ENCODE assay signal across 19 cellular contexts in genomic region chr2:1824202-1824905, GRCh38.
DNase-seq lines count a peak whose midpoint lies in the region; ATAC-seq, FAIRE-seq and TF ChIP-seq lines count a peak whose summit lies in the region.
"Had no signal": no experiment of that assay in that cellular context is flagged by ENCODE, and none has a peak within 500 bp of the region (broad histone marks: within the 10 kb centered on the region; RNA-seq: fewer than 3 reads in every experiment).

No MANE protein-coding gene starts in this region.

- H2AFZ ChIP-seq in H9 (ENCODE audit: low read length): no peak overlapping the region
- H2AFZ ChIP-seq in H1 (ENCODE audit: low read length): no peak overlapping the region

- peaks cover 2% of the 10 kb centered on the region for H3K27me3 Mint-ChIP-seq in H9 (ENCODE audit: low read depth)

- H3K4ac ChIP-seq in H9 (ENCODE audit: low read depth, low read length) (no peak overlapping the region), H1 (replicated peaks; ENCODE audit: insufficient read length, low read depth, low read length) (no peak overlapping the region)

- H3K56ac ChIP-seq in H9 (ENCODE audit: insufficient read length, low read depth, low read length): no peak overlapping the region
- no peak overlapping the region for H3K56ac ChIP-seq in H1 (replicated peaks; ENCODE audit: insufficient read length, low read depth, low read length)

- POLR2A ChIA-PET in H1 (lab: Charles Lee; ENCODE audit: partially characterized antibody): no interaction called here

- no peak for ATAC-seq in GM18511 (IDR thresholded peaks at IDR 0.05; ENCODE audit: unreplicated experiment)
- ATAC-seq: activated T-cell treated with anti-CD3 and anti-CD28 coated beads, Interleukin-2, amount 50 U/mL, for 4 hours; K562; Panc1 had no signal

- H3K79me1 ChIP-seq in H9 (ENCODE audit: insufficient read depth, low read depth, low read length, poor library complexity, severe bottlenecking) (no peaks in the 10 kb centered on the region), H1 (ENCODE audit: low read depth, low read length) (no peaks in the 10 kb centered on the region)

- H4K91ac ChIP-seq in H9 (ENCODE audit: insufficient read length, low read depth, low read length) (no peak overlapping the region), H1 (replicated peaks; ENCODE audit: insufficient read length, low read length) (peak overlapping the region; percentile 26)

- H2BK12ac ChIP-seq in H9 (ENCODE audit: insufficient read length, low read depth, low read length) (no peak overlapping the region), H1 (ENCODE audit: low read depth, low read length) (0 out of 2 replicates have a peak overlapping the region, but pooled peaks have one; percentile 33)

- H3K9ac ChIP-seq in H9 (ENCODE audit: extremely low read depth, insufficient read length, low read length) (no peak overlapping the region), H1 (replicated peaks in 1 of 4; ENCODE audit: extremely low read depth in 1 of 4, low read depth in 3 of 4, low read length in 3 of 4) (no peak overlapping the region), subcutaneous abdominal adipose tissue (ENCODE audit: low read length in 5 of 5) (no peak overlapping the region)

- H4K20me1 ChIP-seq in H9 (ENCODE audit: control insufficient read depth, insufficient read depth, insufficient read length) (no peaks in the 10 kb centered on the region), H1 (replicated peaks in 1 of 2; ENCODE audit: control insufficient read depth in 1 of 2, insufficient read depth in 2 of 2, low read length in 2 of 2) (no peaks in the 10 kb centered on the region)

- H3K79me2 ChIP-seq in H9 (ENCODE audit: insufficient read depth, low read length) (no peaks in the 10 kb centered on the region), H1 (ENCODE audit: control insufficient read depth in 1 of 2, insufficient read depth in 2 of 2, low read length in 2 of 2) (no peaks in the 10 kb centered on the region)

- H3K4me3 ChIP-seq in H1 (ENCODE audit: extremely low read depth in 1 of 4, insufficient read depth in 2 of 4, low read depth in 3 of 4, low read length in 4 of 4) (no peak overlapping the region), subcutaneous abdominal adipose tissue (ENCODE audit: low read depth in 1 of 5, low read length in 5 of 5) (no peak overlapping the region), MG63 (no peak overlapping the region)
- H3K4me3 ChIP-seq: adrenal gland, esophagus squamous epithelium, HAP-1, K562, prostate gland had no signal

- no peak overlapping the region for H3K14ac ChIP-seq in H9 (ENCODE audit: insufficient read depth, low read length)
- H3K14ac ChIP-seq in H1 (ENCODE audit: insufficient read length): no peak overlapping the region

- H3K9me3 ChIP-seq in H9 (ENCODE audit: control insufficient read depth, low read depth, low read length): no peaks in the 10 kb centered on the region
- no peaks in the 10 kb centered on the region for H3K9me3 ChIP-seq in H1 (ENCODE audit: insufficient read depth in 2 of 2, low read depth in 1 of 2, low read length in 1 of 2)
- no peaks in the 10 kb centered on the region for H3K9me3 ChIP-seq in subcutaneous abdominal adipose tissue (ENCODE audit: control insufficient read depth in 5 of 5, low read length in 5 of 5)
- H3K9me3 ChIP-seq in MG63: no peaks in the 10 kb centered on the region
- H3K9me3 ChIP-seq: adrenal gland, esophagus squamous epithelium, HAP-1, prostate gland had no signal

- peak overlapping the region; percentile 9; the same call in 1 of the 2 replicates for H2BK15ac ChIP-seq in H9 (ENCODE audit: low read depth, low read length)
- no peak overlapping the region for H2BK15ac ChIP-seq in H1 (ENCODE audit: low read length)

- peaks cover 4 to 25% of the 10 kb centered on the region in 2 experiments for H3K4me1 Mint-ChIP-seq in H9

- DNase-seq in H9 (no peak), H1 (ENCODE audit: low read depth in 1 of 2, low spot score in 2 of 2) (no peak), middle frontal gyrus (ENCODE audit: extremely low spot score, low spot score) (peak; percentile 31), MG63 (no peak), EL (no peak), COLO829 (ENCODE audit: low spot score) (no peak)
- DNase-seq: activated CD4-positive, alpha-beta T cell treated with anti-CD3 and anti-CD28 coated beads for 48 hours; activated T-cell treated with anti-CD3 and anti-CD28 coated beads, Interleukin-2, amount 50 U/mL, for 4 hours; adrenal gland; esophagus squamous epithelium; NCI-H1436 treated with DMSO at 0.1 percent for 48 hours; NCI-H510A treated with DMSO at 0.1 percent for 48 hours; stimulated activated CD4-positive, alpha-beta T cell treated with anti-CD3 and anti-CD28 coated beads, Interleukin-4, amount 100 ng/mL, for 1 hour had no signal

- H4K8ac ChIP-seq in H9 (replicated peaks; ENCODE audit: insufficient read length, low read depth, low read length): no peak overlapping the region
- H4K8ac ChIP-seq in H1 (ENCODE audit: extremely low read depth, insufficient read depth, low read length): no peak overlapping the region

- H2BK20ac ChIP-seq in H9 (ENCODE audit: low read depth, low read length, poor library complexity, severe bottlenecking) (no peak overlapping the region), H1 (ENCODE audit: low read length) (no peak overlapping the region)

- H3K4me1 ChIP-seq in H9 (ENCODE audit: insufficient read depth, low read length): no peaks in the 10 kb centered on the region; the same call in 1 of the 2 replicates
- peaks cover 0 to 9% (median 6%) of the 10 kb centered on the region in 4 experiments; a peak in 5 of 7 replicates for H3K4me1 ChIP-seq in H1 (replicated peaks in 1 of 4; ENCODE audit: control insufficient read depth in 3 of 4, insufficient read depth in 4 of 4, low read length in 3 of 4)
- peaks cover 0 to 39% (median 21%) of the 10 kb centered on the region in 5 donors for H3K4me1 ChIP-seq in subcutaneous abdominal adipose tissue (ENCODE audit: control insufficient read depth in 5 of 5, insufficient read depth in 5 of 5, low read length in 5 of 5)
- H3K4me1 ChIP-seq: adrenal gland, HAP-1, prostate gland had no signal

- H2BK120ac ChIP-seq in H9 (ENCODE audit: low read depth, low read length, poor library complexity, severe bottlenecking): no peak overlapping the region
- H2BK120ac ChIP-seq in H1 (replicated peaks; ENCODE audit: low read depth, low read length): no peak overlapping the region

- no peaks in the 10 kb centered on the region for H3K27me3 ChIP-seq in H9 (ENCODE audit: insufficient read depth, low read length)
- H3K27me3 ChIP-seq in H1 (replicated peaks in 1 of 4; ENCODE audit: control insufficient read depth in 3 of 4, extremely low read depth in 1 of 4, insufficient read depth in 3 of 4, low read length in 3 of 4): no peaks in the 10 kb centered on the region
- H3K27me3 ChIP-seq in subcutaneous abdominal adipose tissue (ENCODE audit: control insufficient read depth in 5 of 5, insufficient read depth in 4 of 5, low read length in 5 of 5): peaks cover 0 to 7% (median 0%) of the 10 kb centered on the region in 5 donors
- no peaks in the 10 kb centered on the region for H3K27me3 ChIP-seq in MG63
- H3K27me3 ChIP-seq: adrenal gland had no signal

- H3T11ph ChIP-seq in H9 (ENCODE audit: low read length): no peak overlapping the region

- no peak overlapping the region for H3K4me2 ChIP-seq in H9 (ENCODE audit: insufficient read depth, insufficient read length, low read length)
- H3K4me2 ChIP-seq in H1 (ENCODE audit: insufficient read depth in 1 of 2, low read depth in 2 of 2, low read length in 2 of 2): no peak overlapping the region

- H3K9me3 Mint-ChIP-seq in H9: no peaks in the 10 kb centered on the region
- H3K9me3 Mint-ChIP-seq: activated T-cell treated with anti-CD3 and anti-CD28 coated beads, Interleukin-2, amount 50 U/mL, for 4 hours had no signal

- CTCF ChIA-PET in H1 (lab: Charles Lee; ENCODE audit: partially characterized antibody): interaction anchor here (0.7 to 5.9 kb wide), 17 partner anchors 9 to 807 kb away, joined by 3 to 34 read pairs (median 5); no protein-coding TSS in a partner anchor

- H2AK5ac ChIP-seq in H9 (ENCODE audit: insufficient read length, low read length) (no peak overlapping the region), H1 (ENCODE audit: low read depth, low read length) (no peak overlapping the region)

- TF ChIP-seq CTCF in H9 (conservative IDR thresholded peaks at IDR 0.05) (no peak), H1 (IDR thresholded peaks at IDR 0.05; ENCODE audit: control extremely low read depth in 1 of 3, insufficient read depth in 1 of 3, low read depth in 1 of 3, low read length in 3 of 3) (no peak)

- no peak for TF ChIP-seq POLR2A in H1 (IDR thresholded peaks at IDR 0.05; ENCODE audit: control extremely low read depth in 1 of 2, low read depth in 2 of 2, low read length in 2 of 2)

- no peak overlapping the region for H4K5ac ChIP-seq in H9 (ENCODE audit: insufficient read length, low read depth, low read length)
- H4K5ac ChIP-seq in H1 (ENCODE audit: insufficient read length, low read depth, low read length): no peak overlapping the region

- H3K36me3 Mint-ChIP-seq in H9 (ENCODE audit: insufficient read depth in 1 of 3, low read depth in 3 of 3): peaks cover 0 to 2% (median 0%) of the 10 kb centered on the region in 3 experiments; a peak in 1 of 7 replicates

- H3K27ac ChIP-seq in H9 (ENCODE audit: insufficient read length, low read depth, low read length) (no peak overlapping the region), H1 (ENCODE audit: low read depth, low read length) (no peak overlapping the region), subcutaneous abdominal adipose tissue (ENCODE audit: low read depth, low read length) (peak overlapping the region; percentile 9)
- H3K27ac ChIP-seq: adrenal gland had no signal

- H3K27ac Mint-ChIP-seq in H9: peak overlapping the region in 2 of 3 experiments; percentile 39 to 52; a peak in 2 of 7 replicates

- no peak overlapping the region for H3K4me3 Mint-ChIP-seq in H9
- H3K4me3 Mint-ChIP-seq: activated T-cell treated with anti-CD3 and anti-CD28 coated beads, Interleukin-2, amount 50 U/mL, for 4 hours had no signal

- H3K23ac ChIP-seq in H9 (ENCODE audit: insufficient read length, low read depth, low read length) (no peak overlapping the region), H1 (ENCODE audit: insufficient read length) (no peak overlapping the region)

- no peak overlapping the region for H2BK5ac ChIP-seq in H9 (ENCODE audit: insufficient read length, low read length)
- H2BK5ac ChIP-seq in H1 (ENCODE audit: low read depth, low read length): no peak overlapping the region

- no peak for TF ChIP-seq EP300 in H1 (IDR thresholded peaks at IDR 0.05; ENCODE audit: borderline replicate concordance in 1 of 2, low read depth in 2 of 2, low read length in 2 of 2)

- no peak for FAIRE-seq in H1 (lab: Jason Lieb, UNC)
- FAIRE-seq: K562 had no signal

- H3K18ac ChIP-seq in H9 (ENCODE audit: insufficient read length, low read depth, low read length): no peak overlapping the region
- no peak overlapping the region for H3K18ac ChIP-seq in H1 (ENCODE audit: extremely low read depth, low read length)

- WGBS in H9 (ENCODE audit: extremely low coverage, insufficient read length, low lambda C conversion rate): no CpG with 5 or more reads among the region's 24 CpGs
- 86% methylated on average over 24 of the region's 24 CpGs; no CpG with 5 or more reads in 1 of the 2 experiments for WGBS in H1 (ENCODE audit: extremely low coverage in 1 of 2, insufficient coverage in 1 of 2, insufficient read length in 1 of 2, insufficient replicate concordance in 2 of 2, low coverage in 1 of 2, low lambda C conversion rate in 2 of 2, missing lambda C conversion rate in 1 of 2), 2 experiments

- H3K23me2 ChIP-seq in H9 (ENCODE audit: insufficient read length, low read depth, low read length, poor library complexity, severe bottlenecking): no peaks in the 10 kb centered on the region
- H3K23me2 ChIP-seq in H1 (ENCODE audit: low read depth, low read length): no peaks in the 10 kb centered on the region

- H3K36me3 ChIP-seq in H1 (ENCODE audit: control insufficient read depth in 2 of 4, insufficient read depth in 4 of 4, low read length in 3 of 4) (no peaks in the 10 kb centered on the region), subcutaneous abdominal adipose tissue (ENCODE audit: control insufficient read depth in 5 of 5, insufficient read depth in 5 of 5, low read length in 5 of 5) (no peaks in the 10 kb centered on the region), MG63 (no peaks in the 10 kb centered on the region)
- H3K36me3 ChIP-seq: adrenal gland, esophagus squamous epithelium, HAP-1, prostate gland had no signal

- no peak for TF ChIP-seq RAD21 in H1 (IDR thresholded peaks at IDR 0.05 in 1 of 2, conservative IDR thresholded peaks at IDR 0.05 in 1 of 2; ENCODE audit: low read depth in 2 of 2, low read length in 2 of 2)
